ENCODE assay signal across 10 cellular contexts in genomic region chr10:100728928-100729876, GRCh38. TPM values are rescaled to one million over a fixed set of nuclear protein-coding genes. Genes with fewer than 3 reads are reported as not detected.
DNase-seq lines count a peak whose midpoint lies in the region; ATAC-seq and TF ChIP-seq lines count a peak whose summit lies in the region.
"Had no signal": no experiment of that assay in that cellular context is flagged by ENCODE, and none has a peak within 500 bp of the region (broad histone marks: within the 10 kb centered on the region; RNA-seq: fewer than 3 reads in every experiment).

No MANE protein-coding gene starts in this region.

- DNase-seq in Calu3: peak; percentile 49
- DNase-seq in HL-60 (ENCODE audit: low read depth in 1 of 2, low spot score in 1 of 2): peak in 1 of 2 experiments; percentile 27
- DNase-seq in activated CD4-positive, alpha-beta memory T cell treated with anti-CD3 and anti-CD28 coated beads, Interleukin-2, amount 10 ng/mL, durations not matched to agents 7 days and 5 days: peak; percentile 37
- DNase-seq in immature natural killer cell: no peak
- no peak for DNase-seq in NCI-H774 (lab: John Stamatoyannopoulos, UW)

- intact Hi-C loops in Calu3 (cut with micrococcal nuclease; ENCODE audit: unreplicated experiment): loop anchor here (10.0 kb wide), 1 partner anchor 146 kb away; no protein-coding TSS in a partner anchor

- H3K4me3 ChIP-seq in HL-60 (replicated peaks; ENCODE audit: insufficient read depth, low read length): no peak overlapping the region

- H3K9me3 Mint-ChIP-seq in Calu3 (ENCODE audit: low read depth, unreplicated experiment) (no peaks in the 10 kb centered on the region), immature natural killer cell (peaks cover 0 to 2% (median 0%) of the 10 kb centered on the region in 6 donors)
- no peaks in the 10 kb centered on the region for H3K9me3 Mint-ChIP-seq in activated CD4-positive, alpha-beta memory T cell treated with anti-CD3 and anti-CD28 coated beads, Interleukin-2, amount 10 ng/mL, durations not matched to agents 7 days and 5 days

- H3K36me3 Mint-ChIP-seq in Calu3 (ENCODE audit: insufficient read depth, unreplicated experiment) (no peaks in the 10 kb centered on the region), immature natural killer cell (no peaks in the 10 kb centered on the region)
- no peaks in the 10 kb centered on the region for H3K36me3 Mint-ChIP-seq in activated CD4-positive, alpha-beta memory T cell treated with anti-CD3 and anti-CD28 coated beads, Interleukin-2, amount 10 ng/mL, durations not matched to agents 7 days and 5 days (ENCODE audit: low read depth)

- CTCF ChIA-PET in Calu3 (lab: Charles Lee): interaction anchor here (0.5 kb wide), 1 partner anchor 11 kb away, joined by 12 read pairs; no protein-coding TSS in a partner anchor
- CTCF ChIA-PET in activated CD4-positive, alpha-beta memory T cell treated with anti-CD3 and anti-CD28 coated beads, Interleukin-2, amount 10 ng/mL, durations not matched to agents 7 days and 5 days (lab: Charles Lee): interaction anchor here (1.4 to 1.7 kb wide), 2 partner anchors 14 to 15 kb away, joined by 5 to 8 read pairs; no protein-coding TSS in a partner anchor

- H3K27me3 Mint-ChIP-seq in Calu3 (ENCODE audit: unreplicated experiment) (peaks cover 89% of the 10 kb centered on the region), immature natural killer cell (ENCODE audit: low read depth in 3 of 3) (peaks cover 20 to 49% (median 28%) of the 10 kb centered on the region in 3 donors)
- H3K27me3 Mint-ChIP-seq in activated CD4-positive, alpha-beta memory T cell treated with anti-CD3 and anti-CD28 coated beads, Interleukin-2, amount 10 ng/mL, durations not matched to agents 7 days and 5 days: peaks cover 88% of the 10 kb centered on the region

- no peak overlapping the region for H3K27ac ChIP-seq in HL-60 (replicated peaks)
- H3K27ac ChIP-seq: neutrophil had no signal

- H3K27ac Mint-ChIP-seq in Calu3 (ENCODE audit: unreplicated experiment) (no peak overlapping the region), immature natural killer cell (no peak overlapping the region)
- H3K27ac Mint-ChIP-seq in activated CD4-positive, alpha-beta memory T cell treated with anti-CD3 and anti-CD28 coated beads, Interleukin-2, amount 10 ng/mL, durations not matched to agents 7 days and 5 days: no peak overlapping the region

- no peak for ATAC-seq in GM21447 (IDR thresholded peaks at IDR 0.05; ENCODE audit: unreplicated experiment)
- ATAC-seq in esophagus mucosa: no peak
- no peak for ATAC-seq in GM18858 (IDR thresholded peaks at IDR 0.05; ENCODE audit: unreplicated experiment)

- POLR2A ChIA-PET in activated CD4-positive, alpha-beta memory T cell treated with anti-CD3 and anti-CD28 coated beads, Interleukin-2, amount 10 ng/mL, durations not matched to agents 7 days and 5 days (lab: Charles Lee): no interaction called here

- H3K4me3 Mint-ChIP-seq in Calu3 (ENCODE audit: low read depth, unreplicated experiment): peak overlapping the region; percentile 71
- no peak overlapping the region for H3K4me3 Mint-ChIP-seq in activated CD4-positive, alpha-beta memory T cell treated with anti-CD3 and anti-CD28 coated beads, Interleukin-2, amount 10 ng/mL, durations not matched to agents 7 days and 5 days
- H3K4me3 Mint-ChIP-seq in immature natural killer cell: peak overlapping the region in 3 of 5 donors; percentile 42 to 57 (median 46)

- H3K27me3 ChIP-seq in HL-60 (ENCODE audit: insufficient read depth, poor library complexity, severe bottlenecking): peaks cover 69% of the 10 kb centered on the region

- no TSS peak for BruUV-seq in Calu3 (replicated peaks; lab: Mats Ljungman, UMichigan)

- H3K4me1 Mint-ChIP-seq in Calu3 (ENCODE audit: low read depth, unreplicated experiment) (peaks cover 40% of the 10 kb centered on the region), immature natural killer cell (peaks cover 33% of the 10 kb centered on the region in 2 donors)
- peaks cover 33% of the 10 kb centered on the region for H3K4me1 Mint-ChIP-seq in activated CD4-positive, alpha-beta memory T cell treated with anti-CD3 and anti-CD28 coated beads, Interleukin-2, amount 10 ng/mL, durations not matched to agents 7 days and 5 days

- peak; percentile 36 for TF ChIP-seq CTCF in Calu3 (IDR thresholded peaks at IDR 0.05; ENCODE audit: unreplicated experiment)
- TF ChIP-seq CTCF in HL-60 (IDR thresholded peaks at IDR 0.05; ENCODE audit: insufficient read depth, low read length): peak; percentile 11

RNA-seq across cellular contexts. Expression of gene PAX2, which starts 16.2 kb away (rescaled TPM):
- total RNA-seq in Calu3 (2022) (not detected in 2 replicates), esophagus mucosa (not detected)
- not detected for total RNA-seq in activated CD4-positive, alpha-beta memory T cell treated with anti-CD3 and anti-CD28 coated beads, Interleukin-2, amount 10 ng/mL, durations not matched to agents 7 days and 5 days
- not detected for polyA plus RNA-seq in immature natural killer cell
- total RNA-seq: T-helper 1 cell treated with Interleukin-12 subunit alpha and Interleukin-12 subunit beta and Interleukin-4 antibody, amounts not matched to agents 30 ng/mL and 1 ng/mL, for 36 hours had no signal

Comparison
In these comparisons a context has a peak if more than half of its experiments do, and no peak if none do; other contexts are left out.
1. DNase-seq: peak in Calu3 (single experiment) and activated CD4-positive, alpha-beta memory T cell treated with anti-CD3 and anti-CD28 coated beads, Interleukin-2, amount 10 ng/mL, durations not matched to agents 7 days and 5 days (single experiment); none in immature natural killer cell (0 of 3) and NCI-H774 (single experiment).